19 cellular contexts compared by ENCODE assay signal in genomic region chr13:32495429-32495828, GRCh38.
"Had no signal": no experiment of that assay in that cellular context is flagged by ENCODE, and none has a peak within 500 bp of the region (broad histone marks: within the 10 kb centered on the region; RNA-seq: fewer than 3 reads in every experiment).

No MANE protein-coding gene starts in this region.

- H3K36me3 Mint-ChIP-seq: naive B cell had no signal

- H3K4me3 Mint-ChIP-seq: endodermal cell, immature natural killer cell, naive B cell had no signal

- H3K4me3 ChIP-seq: coronary artery, psoas muscle, right lobe of liver, stomach, thoracic aorta, transverse colon had no signal

- H3K36me3 ChIP-seq: right lobe of liver, stomach, thoracic aorta, transverse colon had no signal

- H3K27me3 ChIP-seq: foreskin keratinocyte, neutrophil, right lobe of liver, stomach, transverse colon had no signal

- H3K27ac ChIP-seq: coronary artery, foreskin keratinocyte, neutrophil, psoas muscle, right lobe of liver, stomach, thoracic aorta, transverse colon had no signal

- H3K9me3 ChIP-seq: neutrophil, psoas muscle, right lobe of liver, stomach, thoracic aorta, transverse colon had no signal

- H3K27ac Mint-ChIP-seq: endodermal cell had no signal

- ATAC-seq: foreskin keratinocyte had no signal

- H3K9me3 Mint-ChIP-seq: endodermal cell, immature natural killer cell, naive B cell had no signal

- H3K4me1 ChIP-seq: foreskin keratinocyte, right lobe of liver, transverse colon had no signal

- H3K27me3 Mint-ChIP-seq: naive B cell had no signal

- DNase-seq: effector CD4-positive, alpha-beta T cell; endodermal cell; erythroblast; foreskin keratinocyte; immature natural killer cell; mesendoderm; naive B cell; psoas muscle; retina; right lobe of liver; stimulated activated CD4-positive, alpha-beta T cell treated with anti-CD3 and anti-CD28 coated beads, Interleukin-2, amount 100 ng/mL, for 24 hours; stimulated activated CD4-positive, alpha-beta T cell treated with anti-CD3 and anti-CD28 coated beads, Interleukin-4, amount 100 ng/mL, for 4 hours; stimulated activated naive CD4-positive, alpha-beta T cell; stomach; substantia nigra; transverse colon had no signal
